Comparison of ENCODE assay signal across 9 cellular contexts in the genomic region with DNA sequence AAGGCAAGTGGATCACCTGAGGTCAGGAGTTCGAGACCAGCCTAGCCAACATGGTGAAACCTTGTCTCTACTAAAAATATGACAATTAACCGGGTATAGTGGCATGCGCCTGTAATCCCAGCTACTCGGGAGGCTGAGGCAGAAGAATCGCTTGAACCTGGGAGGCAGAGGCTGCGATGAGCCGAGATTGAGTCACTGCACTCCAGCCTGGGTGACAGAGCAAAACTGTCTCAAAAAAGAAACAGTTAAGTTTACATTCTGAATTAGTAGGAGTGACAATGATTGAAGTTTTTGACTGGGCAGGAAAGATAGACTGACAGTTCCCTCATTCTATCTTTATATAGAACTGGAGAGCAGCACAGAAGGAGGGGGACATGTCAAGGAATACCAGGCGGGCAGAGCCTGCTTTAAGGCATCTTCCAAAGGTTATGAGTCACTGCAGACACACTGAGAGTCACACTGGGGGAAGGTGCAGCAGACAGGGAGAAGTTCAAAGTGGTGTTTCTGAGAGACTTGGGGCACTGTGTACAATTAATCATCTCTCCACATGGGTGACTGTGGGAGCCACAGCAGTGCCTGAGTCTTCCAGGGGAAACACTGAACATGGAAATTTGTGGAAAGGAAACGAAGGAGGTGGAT. TPM values are rescaled to one million over a fixed set of nuclear protein-coding genes. Genes with fewer than 3 reads are reported as not detected.
DNase-seq lines count a peak whose midpoint lies in the region; ATAC-seq and TF ChIP-seq lines count a peak whose summit lies in the region.
"Had no signal": no experiment of that assay in that cellular context is flagged by ENCODE, and none has a peak within 500 bp of the region (broad histone marks: within the 10 kb centered on the region; RNA-seq: fewer than 3 reads in every experiment).

No MANE protein-coding gene starts in this region.

- no peak overlapping the region for H3K4me3 Mint-ChIP-seq in stimulated activated memory B cell treated with anti-CD40 and anti-IgM and Interleukin-4, amounts not matched to agents 10 μg/mL and 1 μg/mL and 100 μg/mL, for 72 hours
- H3K4me3 Mint-ChIP-seq in activated T-helper 2 cell treated with anti-CD3 and anti-CD28 coated beads, Interferon-gamma antibody, Interleukin-2, Interleukin-4, amounts not matched to agents 10 μg/mL and 5 μg/mL and 100 μg/mL, durations not matched to agents 14 hours and 24 hours and 36 hours (ENCODE audit: low read depth): no peak overlapping the region

- 19 to 28% methylated on average over 9 of the region's 9 CpGs for WGBS in GM23248 (ENCODE audit: low coverage in 1 of 2, low lambda C conversion rate in 2 of 2, missing lambda C conversion rate in 2 of 2), 2 experiments

- H3K4me3 ChIP-seq in GM23248: no peak overlapping the region

- ATAC-seq in foreskin keratinocyte: peak; percentile 96
- no peak for ATAC-seq in stimulated activated memory B cell treated with anti-CD40 and anti-IgM and Interleukin-4, amounts not matched to agents 10 μg/mL and 1 μg/mL and 100 μg/mL, for 72 hours
- no peak for ATAC-seq in GM18870 (IDR thresholded peaks at IDR 0.05; ENCODE audit: unreplicated experiment)

- peak overlapping the region; percentile 57 for H2AFZ ChIP-seq in GM23248

- intact Hi-C loops in activated T-helper 2 cell treated with anti-CD3 and anti-CD28 coated beads, Interferon-gamma antibody, Interleukin-2, Interleukin-4, amounts not matched to agents 10 μg/mL and 5 μg/mL and 100 μg/mL, durations not matched to agents 14 hours and 24 hours and 36 hours (cut with micrococcal nuclease): no loop called here

- H3K27me3 Mint-ChIP-seq in stimulated activated memory B cell treated with anti-CD40 and anti-IgM and Interleukin-4, amounts not matched to agents 10 μg/mL and 1 μg/mL and 100 μg/mL, for 72 hours: no peaks in the 10 kb centered on the region
- peaks cover 15% of the 10 kb centered on the region for H3K27me3 Mint-ChIP-seq in activated T-helper 2 cell treated with anti-CD3 and anti-CD28 coated beads, Interferon-gamma antibody, Interleukin-2, Interleukin-4, amounts not matched to agents 10 μg/mL and 5 μg/mL and 100 μg/mL, durations not matched to agents 14 hours and 24 hours and 36 hours (ENCODE audit: low read depth)

- peaks cover 15% of the 10 kb centered on the region for H3K4me1 Mint-ChIP-seq in stimulated activated memory B cell treated with anti-CD40 and anti-IgM and Interleukin-4, amounts not matched to agents 10 μg/mL and 1 μg/mL and 100 μg/mL, for 72 hours
- no peaks in the 10 kb centered on the region for H3K4me1 Mint-ChIP-seq in activated T-helper 2 cell treated with anti-CD3 and anti-CD28 coated beads, Interferon-gamma antibody, Interleukin-2, Interleukin-4, amounts not matched to agents 10 μg/mL and 5 μg/mL and 100 μg/mL, durations not matched to agents 14 hours and 24 hours and 36 hours (ENCODE audit: low read depth)

- H3K9ac ChIP-seq in GM23248: no peak overlapping the region

- H3K9me3 Mint-ChIP-seq in stimulated activated memory B cell treated with anti-CD40 and anti-IgM and Interleukin-4, amounts not matched to agents 10 μg/mL and 1 μg/mL and 100 μg/mL, for 72 hours: no peaks in the 10 kb centered on the region
- H3K9me3 Mint-ChIP-seq in activated T-helper 2 cell treated with anti-CD3 and anti-CD28 coated beads, Interferon-gamma antibody, Interleukin-2, Interleukin-4, amounts not matched to agents 10 μg/mL and 5 μg/mL and 100 μg/mL, durations not matched to agents 14 hours and 24 hours and 36 hours: no peaks in the 10 kb centered on the region

- no peaks in the 10 kb centered on the region for H3K27me3 ChIP-seq in GM23248 (replicated peaks; ENCODE audit: insufficient read depth)
- peaks cover 3% of the 10 kb centered on the region for H3K27me3 ChIP-seq in foreskin keratinocyte

- peaks cover 10% of the 10 kb centered on the region; the same call in 1 of the 2 replicates for H3K4me1 ChIP-seq in GM23248 (ENCODE audit: insufficient read depth)
- H3K4me1 ChIP-seq in foreskin keratinocyte: peaks cover 3% of the 10 kb centered on the region

- no peak for TF ChIP-seq CTCF in foreskin keratinocyte (conservative IDR thresholded peaks at IDR 0.05)

- no peaks in the 10 kb centered on the region for H3K36me3 ChIP-seq in GM23248 (ENCODE audit: low read depth)

- H3K4me2 ChIP-seq in GM23248 (ENCODE audit: unreplicated experiment): peak overlapping the region; percentile 34

- no peaks in the 10 kb centered on the region for H3K79me2 ChIP-seq in GM23248 (ENCODE audit: insufficient read depth)

- H3K27ac ChIP-seq in GM23248: no peak overlapping the region; the same call in 1 of the 2 replicates
- H3K27ac ChIP-seq in foreskin keratinocyte: no peak overlapping the region

- no peaks in the 10 kb centered on the region for H3K9me3 ChIP-seq in GM23248 (ENCODE audit: low read depth)

- H3K27ac Mint-ChIP-seq in stimulated activated memory B cell treated with anti-CD40 and anti-IgM and Interleukin-4, amounts not matched to agents 10 μg/mL and 1 μg/mL and 100 μg/mL, for 72 hours: peak overlapping the region; percentile 5
- H3K27ac Mint-ChIP-seq in activated T-helper 2 cell treated with anti-CD3 and anti-CD28 coated beads, Interferon-gamma antibody, Interleukin-2, Interleukin-4, amounts not matched to agents 10 μg/mL and 5 μg/mL and 100 μg/mL, durations not matched to agents 14 hours and 24 hours and 36 hours: no peak overlapping the region

- H3K9me2 ChIP-seq in GM23248 (ENCODE audit: insufficient read depth): no peaks in the 10 kb centered on the region

- in situ Hi-C loops in GM23248 (cut with MboI) (no loop called here), SK-MEL-5 (cut with HindIII; ENCODE audit: low pct_unique_long_range_greater_than_20kb, low sequenced_read_pairs) (no loop called here)

- peaks cover 13% of the 10 kb centered on the region; the same call in 1 of the 2 replicates for H3F3A ChIP-seq in GM23248 (ENCODE audit: insufficient read depth)

- peak; percentile 77 for DNase-seq in GM23248
- peak; percentile 59 for DNase-seq in SK-MEL-5 (ENCODE audit: low read depth, low spot score)
- DNase-seq in foreskin keratinocyte: peak; percentile 29 to 59
- DNase-seq in activated T-helper 2 cell treated with anti-CD3 and anti-CD28 coated beads, Interferon-gamma antibody, Interleukin-2, Interleukin-4, amounts not matched to agents 10 μg/mL and 5 μg/mL and 100 μg/mL, durations not matched to agents 14 hours and 24 hours and 36 hours (ENCODE audit: low spot score): no peak
- DNase-seq in T1000 (lab: John Stamatoyannopoulos, UW): no peak
- DNase-seq in epidermal melanocyte (ENCODE audit: insufficient read length, low spot score): no peak
- DNase-seq: NCI-H524 had no signal

- no peaks in the 10 kb centered on the region for H4K20me1 ChIP-seq in GM23248 (ENCODE audit: insufficient read depth)

- H3K36me3 Mint-ChIP-seq in stimulated activated memory B cell treated with anti-CD40 and anti-IgM and Interleukin-4, amounts not matched to agents 10 μg/mL and 1 μg/mL and 100 μg/mL, for 72 hours: no peaks in the 10 kb centered on the region
- no peaks in the 10 kb centered on the region for H3K36me3 Mint-ChIP-seq in activated T-helper 2 cell treated with anti-CD3 and anti-CD28 coated beads, Interferon-gamma antibody, Interleukin-2, Interleukin-4, amounts not matched to agents 10 μg/mL and 5 μg/mL and 100 μg/mL, durations not matched to agents 14 hours and 24 hours and 36 hours (ENCODE audit: low read depth)

RNA-seq across cellular contexts. Expression of a gene that starts 42.8 kb away (rescaled TPM):
- not detected in 2 replicates for total RNA-seq in GM23248 (2014; rRNA removed; shearing (Covaris generic))
- not detected in 2 replicates for polyA plus RNA-seq in GM23248 (2016; fragmentation: Nextera tagmentation; extraction: Ambion mirVana)
- total RNA-seq in SK-MEL-5 (2014; rRNA removed; shearing (Covaris generic)): not detected in 2 replicates
- not detected in 2 replicates for polyA plus RNA-seq in SK-MEL-5 (2015; cell fraction: cytosol; rRNA removed)
- not detected in 2 replicates for polyA plus RNA-seq in SK-MEL-5 (2015; cell fraction: nucleus; rRNA removed)
- not detected in 2 replicates for total RNA-seq in foreskin keratinocyte
- polyA plus RNA-seq in foreskin keratinocyte: not detected in 2 replicates
- total RNA-seq in activated T-helper 2 cell treated with anti-CD3 and anti-CD28 coated beads, Interferon-gamma antibody, Interleukin-2, Interleukin-4, amounts not matched to agents 10 μg/mL and 5 μg/mL and 100 μg/mL, durations not matched to agents 14 hours and 24 hours and 36 hours: not detected in 2 replicates

RNA-seq across cellular contexts. Expression of a gene that starts 45.8 kb away (rescaled TPM):
- not detected in 2 replicates for total RNA-seq in GM23248 (2014; rRNA removed; shearing (Covaris generic))
- polyA plus RNA-seq in GM23248 (2016; fragmentation: Nextera tagmentation; extraction: Ambion mirVana): not detected in 2 replicates
- 0.21 TPM in 1 of 2 replicates, not detected in the other for total RNA-seq in SK-MEL-5 (2014; rRNA removed; shearing (Covaris generic))
- 0.18 TPM in 1 of 2 replicates, not detected in the other for polyA plus RNA-seq in SK-MEL-5 (2015; cell fraction: cytosol; rRNA removed)
- not detected in 2 replicates for polyA plus RNA-seq in SK-MEL-5 (2015; cell fraction: nucleus; rRNA removed)
- not detected in 2 replicates for total RNA-seq in foreskin keratinocyte
- polyA plus RNA-seq in foreskin keratinocyte: not detected in 2 replicates
- total RNA-seq in activated T-helper 2 cell treated with anti-CD3 and anti-CD28 coated beads, Interferon-gamma antibody, Interleukin-2, Interleukin-4, amounts not matched to agents 10 μg/mL and 5 μg/mL and 100 μg/mL, durations not matched to agents 14 hours and 24 hours and 36 hours: not detected in 2 replicates

Comparison
In these comparisons a context has a peak if more than half of its experiments do, and no peak if none do; other contexts are left out.
1. DNase-seq: peak in GM23248 (single experiment), SK-MEL-5 (single experiment) and foreskin keratinocyte (2 of 2); none in activated T-helper 2 cell treated with anti-CD3 and anti-CD28 coated beads, Interferon-gamma antibody, Interleukin-2, Interleukin-4, amounts not matched to agents 10 μg/mL and 5 μg/mL and 100 μg/mL, durations not matched to agents 14 hours and 24 hours and 36 hours (single experiment), T1000 (single experiment) and epidermal melanocyte (single experiment).